ENCODE assay signal across 12 cellular contexts in the genomic region with DNA sequence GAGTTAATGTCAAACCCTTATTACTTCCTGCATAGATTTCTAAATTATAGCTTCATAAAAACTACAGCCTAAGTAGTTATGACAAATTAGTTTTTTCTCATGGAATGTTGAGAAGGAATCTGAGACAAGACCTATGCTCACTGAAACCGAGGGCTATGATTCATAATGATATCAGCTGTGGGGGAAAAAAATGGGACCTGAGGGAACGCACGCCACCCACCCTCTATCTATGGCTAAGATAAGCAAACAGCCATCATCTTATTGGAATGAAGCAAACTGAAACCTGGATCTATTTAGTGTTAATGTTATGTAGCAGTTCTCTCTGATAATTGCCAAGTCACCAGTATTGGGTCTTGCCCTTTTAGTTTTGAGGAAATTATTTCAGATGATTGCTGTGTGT.
DNase-seq lines count a peak whose midpoint lies in the region; ATAC-seq and TF ChIP-seq lines count a peak whose summit lies in the region.
"Had no signal": no experiment of that assay in that cellular context is flagged by ENCODE, and none has a peak within 500 bp of the region (broad histone marks: within the 10 kb centered on the region; RNA-seq: fewer than 3 reads in every experiment).

No MANE protein-coding gene starts in this region.

- H3K4me1 Mint-ChIP-seq in Calu3 (ENCODE audit: low read depth, unreplicated experiment) = peaks cover 51% of the 10 kb centered on the region
- peaks cover 1% of the 10 kb centered on the region for H3K4me1 Mint-ChIP-seq in activated CD4-positive, alpha-beta T cell treated with anti-CD3 and anti-CD28 coated beads, Interleukin-2, amount 10 ng/mL, durations not matched to agents 7 days and 5 days

- DNase-seq in Calu3 (peak; percentile 54), NCI-H226 (peak; percentile 96), cardiac fibroblast (ENCODE audit: low read depth in 2 of 2) (peak; percentile 61 to 82), myocyte (ENCODE audit: low read depth) (peak; percentile 51)
- DNase-seq in activated effector memory CD4-positive, alpha-beta T cell treated with Interleukin-2 at 50 U/mL for 16 hours = no peak
- DNase-seq in activated CD4-positive, alpha-beta T cell treated with anti-CD3 and anti-CD28 coated beads, Interleukin-2, amount 10 ng/mL, durations not matched to agents 7 days and 5 days = no peak
- DNase-seq: H7, left cardiac atrium, NCI-H82 had no signal

- no peaks in the 10 kb centered on the region for H3K9me3 Mint-ChIP-seq in Calu3 (ENCODE audit: low read depth, unreplicated experiment)
- H3K9me3 Mint-ChIP-seq in activated CD4-positive, alpha-beta T cell treated with anti-CD3 and anti-CD28 coated beads, Interleukin-2, amount 10 ng/mL, durations not matched to agents 7 days and 5 days = peaks cover 5% of the 10 kb centered on the region

- BruUV-seq in Calu3 (replicated peaks; lab: Mats Ljungman, UMichigan) = no TSS peak

- H3K27ac Mint-ChIP-seq in Calu3 (ENCODE audit: unreplicated experiment) = peak overlapping the region; percentile 16
- H3K27ac Mint-ChIP-seq in activated CD4-positive, alpha-beta T cell treated with anti-CD3 and anti-CD28 coated beads, Interleukin-2, amount 10 ng/mL, durations not matched to agents 7 days and 5 days = no peak overlapping the region

- POLR2A ChIA-PET in activated CD4-positive, alpha-beta T cell treated with anti-CD3 and anti-CD28 coated beads, Interleukin-2, amount 10 ng/mL, durations not matched to agents 7 days and 5 days (lab: Charles Lee) = no interaction called here

- ATAC-seq in GM21723 (IDR thresholded peaks at IDR 0.05; ENCODE audit: unreplicated experiment) (no peak), GM19023 (IDR thresholded peaks at IDR 0.05; ENCODE audit: unreplicated experiment) (no peak)
- ATAC-seq: esophagus mucosa had no signal

- H3K36me3 Mint-ChIP-seq in Calu3 (ENCODE audit: insufficient read depth, unreplicated experiment) = peaks cover 21% of the 10 kb centered on the region
- no peaks in the 10 kb centered on the region for H3K36me3 Mint-ChIP-seq in activated CD4-positive, alpha-beta T cell treated with anti-CD3 and anti-CD28 coated beads, Interleukin-2, amount 10 ng/mL, durations not matched to agents 7 days and 5 days (ENCODE audit: low read depth)

- H3K27me3 Mint-ChIP-seq in Calu3 (ENCODE audit: unreplicated experiment) = no peaks in the 10 kb centered on the region
- no peaks in the 10 kb centered on the region for H3K27me3 Mint-ChIP-seq in activated CD4-positive, alpha-beta T cell treated with anti-CD3 and anti-CD28 coated beads, Interleukin-2, amount 10 ng/mL, durations not matched to agents 7 days and 5 days

- CTCF ChIA-PET in Calu3 (lab: Charles Lee) = interaction anchor here (0.6 to 1.2 kb wide), 2 partner anchors 688 to 890 kb away, joined by 3 to 5 read pairs; no protein-coding TSS in a partner anchor
- CTCF ChIA-PET in activated CD4-positive, alpha-beta T cell treated with anti-CD3 and anti-CD28 coated beads, Interleukin-2, amount 10 ng/mL, durations not matched to agents 7 days and 5 days (lab: Charles Lee) = no interaction called here

- no peak overlapping the region for H3K4me3 ChIP-seq in cardiac fibroblast (replicated peaks in 1 of 2; ENCODE audit: low read depth in 2 of 2, low read length in 2 of 2)

- intact Hi-C loops in Calu3 (cut with micrococcal nuclease; ENCODE audit: unreplicated experiment) = loop anchor here (1.0 to 10.0 kb wide), 3 partner anchors 53 to 690 kb away; no protein-coding TSS in a partner anchor

- H3K4me3 Mint-ChIP-seq in Calu3 (ENCODE audit: low read depth, unreplicated experiment) = peak overlapping the region; percentile 0
- H3K4me3 Mint-ChIP-seq in activated CD4-positive, alpha-beta T cell treated with anti-CD3 and anti-CD28 coated beads, Interleukin-2, amount 10 ng/mL, durations not matched to agents 7 days and 5 days = no peak overlapping the region

- no peak for TF ChIP-seq CTCF in Calu3 (IDR thresholded peaks at IDR 0.05; ENCODE audit: unreplicated experiment)
- TF ChIP-seq CTCF in cardiac fibroblast (IDR thresholded peaks at IDR 0.05; ENCODE audit: low read depth, low read length) = no peak

Comparison
In these comparisons a context has a peak if more than half of its experiments do, and no peak if none do; other contexts are left out.
1. DNase-seq: peak in Calu3 (single experiment), NCI-H226 (single experiment), cardiac fibroblast (2 of 2) and myocyte (single experiment); none in activated effector memory CD4-positive, alpha-beta T cell treated with Interleukin-2 at 50 U/mL for 16 hours (single experiment) and activated CD4-positive, alpha-beta T cell treated with anti-CD3 and anti-CD28 coated beads, Interleukin-2, amount 10 ng/mL, durations not matched to agents 7 days and 5 days (single experiment).